Comparison of ENCODE assay signal across 8 cellular contexts in genomic region chr17:44919885-44920564, GRCh38. TPM values are rescaled to one million over a fixed set of nuclear protein-coding genes. Genes with fewer than 3 reads are reported as not detected.
DNase-seq lines count a peak whose midpoint lies in the region; TF ChIP-seq lines count a peak whose summit lies in the region.

No MANE protein-coding gene starts in this region.

- peaks cover 26% of the 10 kb centered on the region for H3F3A ChIP-seq in neural progenitor cell (ENCODE audit: low read depth)

- DNase-seq in BJ (ENCODE audit: low read depth) (no peak), GM19238 (ENCODE audit: insufficient read length, low spot score) (peak; percentile 90), KBM-7 (peak; percentile 73), RPMI7951 (ENCODE audit: low read depth) (peak; percentile 76), fibroblast of villous mesenchyme (ENCODE audit: low read depth) (peak; percentile 83), neural progenitor cell (ENCODE audit: low spot score) (peak; percentile 88), testis (peak; percentile 87)
- peak; percentile 20 to 22 for DNase-seq in activated T-helper 1 cell treated with anti-CD3 and anti-CD28 coated beads, Interleukin-2, amount 50 U/mL, for 16 hours (ENCODE audit: low read depth in 1 of 2, low spot score in 1 of 2)

- H2AFZ ChIP-seq in neural progenitor cell (replicated peaks), result no peak overlapping the region

- POLR2A ChIA-PET in BJ (lab: Charles Lee), result no interaction called here

- H3K36me3 ChIP-seq in BJ (ENCODE audit: control insufficient read depth, insufficient read depth, low read length), result no peaks in the 10 kb centered on the region
- H3K36me3 ChIP-seq in neural progenitor cell, result no peaks in the 10 kb centered on the region
- no peaks in the 10 kb centered on the region for H3K36me3 ChIP-seq in testis (ENCODE audit: low read depth, missing control alignments)

- H3K4me3 ChIP-seq in BJ (ENCODE audit: low read depth, low read length), result no peak overlapping the region
- no peak overlapping the region for H3K4me3 ChIP-seq in fibroblast of villous mesenchyme (ENCODE audit: low read depth, low read length)
- H3K4me3 ChIP-seq in neural progenitor cell, result no peak overlapping the region
- no peak overlapping the region for H3K4me3 ChIP-seq in testis

- H3K4me3 Mint-ChIP-seq in neural progenitor cell, result no peak overlapping the region

- H3K27ac ChIP-seq in neural progenitor cell (no peak overlapping the region), testis (no peak overlapping the region)

- H3K4me2 ChIP-seq in neural progenitor cell, result peak overlapping the region; percentile 48

- H3K9ac ChIP-seq in neural progenitor cell, result no peak overlapping the region

- WGBS in testis, 2 donors, result 28 to 34% methylated on average over 8 to 9 of the region's 9 CpGs

- H3K79me2 ChIP-seq in neural progenitor cell (ENCODE audit: low read depth), result no peaks in the 10 kb centered on the region

- intact Hi-C loops in testis (cut with DNase I; ENCODE audit: low total_unique reads), result loop anchor here (5.0 kb wide), 1 partner anchor 102 kb away; no protein-coding TSS in a partner anchor

- H3K4me1 ChIP-seq in neural progenitor cell (peaks cover 35% of the 10 kb centered on the region), testis (peaks cover 12% of the 10 kb centered on the region)

- no peaks in the 10 kb centered on the region for H4K20me1 ChIP-seq in neural progenitor cell (ENCODE audit: low read depth)

- TF ChIP-seq CTCF in BJ (IDR thresholded peaks at IDR 0.05; ENCODE audit: insufficient read depth, low read depth, low read length), result peak; percentile 85
- peak; percentile 92 for TF ChIP-seq CTCF in fibroblast of villous mesenchyme (IDR thresholded peaks at IDR 0.05; ENCODE audit: insufficient read depth, low read depth, low read length)
- peak; percentile 75 for TF ChIP-seq CTCF in neural progenitor cell (IDR thresholded peaks at IDR 0.05)
- peak; percentile 74 to 84 (median 78) for TF ChIP-seq CTCF in testis (IDR thresholded peaks at IDR 0.05)

- in situ Hi-C loops in KBM-7 (cut with MboI; ENCODE audit: low pct_unique_long_range_greater_than_20kb, low sequenced_read_pairs), result loop anchor here (25.0 kb wide), 2 partner anchors 92 to 192 kb away; no protein-coding TSS in a partner anchor

- H3K27me3 ChIP-seq in BJ (ENCODE audit: control insufficient read depth, insufficient read depth, low read length) (no peaks in the 10 kb centered on the region), neural progenitor cell (peaks cover under 1% of the 10 kb centered on the region), testis (no peaks in the 10 kb centered on the region)

- H3K4me1 Mint-ChIP-seq in neural progenitor cell, result peaks cover 35% of the 10 kb centered on the region

- H3K9me3 Mint-ChIP-seq in neural progenitor cell, result no peaks in the 10 kb centered on the region

- CTCF ChIA-PET in BJ (lab: Yijun Ruan, JAX), result interaction anchor here (0.5 to 16.0 kb wide), 45 partner anchors 9 to 262 kb away, joined by 3 to 259 read pairs (median 5); partner anchors contain the start of genes ACBD4 and EFTUD2

- no peak overlapping the region for H3K27ac Mint-ChIP-seq in neural progenitor cell

- H3K27me3 Mint-ChIP-seq in neural progenitor cell (ENCODE audit: insufficient read depth, low read depth), result peaks cover 18% of the 10 kb centered on the region

- H3K9me3 ChIP-seq in neural progenitor cell (ENCODE audit: low read depth), result no peaks in the 10 kb centered on the region
- no peaks in the 10 kb centered on the region for H3K9me3 ChIP-seq in testis

- peaks cover 3% of the 10 kb centered on the region for H3K36me3 Mint-ChIP-seq in neural progenitor cell

- no peak for TF ChIP-seq POLR2A in testis (IDR thresholded peaks at IDR 0.05)

RNA-seq across cellular contexts. Expression of gene GFAP, which starts 4.7 kb away (rescaled TPM):
- polyA plus RNA-seq in BJ (2011; rRNA removed) (0.13 and 0.23 TPM in 2 replicates), testis (ENCODE audit: insufficient read depth, low read depth, low replicate concordance) (0.91 TPM)
- 0.09 and 0.10 TPM in 2 replicates for polyA minus RNA-seq in BJ (2011; rRNA and poly(A)+ RNA removed)
- 0.20 TPM in 1 of 2 replicates, not detected in the other for total RNA-seq in RPMI7951 (2014; rRNA removed; shearing (Covaris generic))
- total RNA-seq in fibroblast of villous mesenchyme (0.86 and 1.9 TPM in 2 replicates), neural progenitor cell (ENCODE audit: low replicate concordance) (0.45 and 0.46 TPM in 2 replicates), testis (under 1 TPM; 0.55 to 0.62 TPM)

RNA-seq across cellular contexts. Expression of gene EFTUD2, which starts 20.8 kb away (rescaled TPM):
- polyA plus RNA-seq in BJ (2011; rRNA removed) (72.0 and 121 TPM in 2 replicates), testis (ENCODE audit: insufficient read depth, low read depth, low replicate concordance) (95.5 TPM)
- polyA minus RNA-seq in BJ (2011; rRNA and poly(A)+ RNA removed), result 88.1 and 105 TPM in 2 replicates
- 90.2 and 90.8 TPM in 2 replicates for total RNA-seq in RPMI7951 (2014; rRNA removed; shearing (Covaris generic))
- total RNA-seq in fibroblast of villous mesenchyme (75.6 and 83.8 TPM in 2 replicates), neural progenitor cell (ENCODE audit: low replicate concordance) (114 and 185 TPM in 2 replicates), testis (100 to 1,000 TPM; 124 to 131 TPM)

RNA-seq across cellular contexts. Expression of gene KIF18B, which starts 27.5 kb away (rescaled TPM):
- polyA plus RNA-seq in BJ (2011; rRNA removed) (5.5 and 10.6 TPM in 2 replicates), testis (ENCODE audit: insufficient read depth, low read depth, low replicate concordance) (4.7 TPM)
- 21.8 and 25.9 TPM in 2 replicates for polyA minus RNA-seq in BJ (2011; rRNA and poly(A)+ RNA removed)
- 7.2 and 7.6 TPM in 2 replicates for total RNA-seq in RPMI7951 (2014; rRNA removed; shearing (Covaris generic))
- total RNA-seq in fibroblast of villous mesenchyme (3.9 and 5.2 TPM in 2 replicates), neural progenitor cell (ENCODE audit: low replicate concordance) (15.1 and 46.0 TPM in 2 replicates), testis (1 to 10 TPM; 3.7 to 6.0 TPM)

RNA-seq across cellular contexts. Expression of gene C1QL1, which starts 48.1 kb away (rescaled TPM):
- 0.39 and 0.50 TPM in 2 replicates for polyA plus RNA-seq in BJ (2011; rRNA removed)
- polyA minus RNA-seq in BJ (2011; rRNA and poly(A)+ RNA removed), result 0.15 TPM in 1 of 2 replicates, not detected in the other
- 6.4 and 8.2 TPM in 2 replicates for total RNA-seq in RPMI7951 (2014; rRNA removed; shearing (Covaris generic))
- total RNA-seq in fibroblast of villous mesenchyme, result 0.43 and 0.97 TPM in 2 replicates
- 4.7 TPM in 1 of 2 replicates, not detected in the other for total RNA-seq in neural progenitor cell (ENCODE audit: low replicate concordance)
- 1 to 10 TPM in 1 of 2 donors, under 1 TPM in 1; 0.74 to 1.3 TPM for total RNA-seq in testis
- polyA plus RNA-seq in testis (ENCODE audit: insufficient read depth, low read depth, low replicate concordance), result 1.7 TPM
